ENCODE assay signal across 27 cellular contexts in genomic region chr4:89665662-89666061, GRCh38.
DNase-seq lines count a peak whose midpoint lies in the region; ATAC-seq, FAIRE-seq and TF ChIP-seq lines count a peak whose summit lies in the region.
"Had no signal": no experiment of that assay in that cellular context is flagged by ENCODE, and none has a peak within 500 bp of the region (broad histone marks: within the 10 kb centered on the region; RNA-seq: fewer than 3 reads in every experiment).

No MANE protein-coding gene starts in this region.

- ATAC-seq in GM18868 (IDR thresholded peaks at IDR 0.05; ENCODE audit: unreplicated experiment) (peak; percentile 49), GM21526 (IDR thresholded peaks at IDR 0.05; ENCODE audit: low FRiP score, unreplicated experiment) (no peak)
- ATAC-seq: HCT116 had no signal

- peak overlapping the region; percentile 35 for H2AFZ ChIP-seq in keratinocyte (ENCODE audit: control insufficient read depth, low read length)

- DNase-seq in RWPE1 (ENCODE audit: low spot score) (peak; percentile 25), epithelial cell of esophagus (ENCODE audit: low read depth) (peak; percentile 81), keratinocyte (ENCODE audit: low read depth, low spot score) (no peak), globus pallidus (ENCODE audit: low spot score) (no peak), NCI-H2081 treated with DMSO at 0.1 percent for 48 hours (lab: John Stamatoyannopoulos, UW) (no peak), MV-4-11 (lab: John Stamatoyannopoulos, UW) (no peak)
- DNase-seq: ACHN; BE2C; C1 segment of cervical spinal cord; CD4-positive, CD25-positive, alpha-beta regulatory T cell; CD8-positive, alpha-beta memory T cell; COR-L47; DMS 273 treated with DMSO at 0.1 percent for 48 hours; DMS53; DND-41; EL; GOT3; H7; HFFc6; IMR-90 had no signal

- no peaks in the 10 kb centered on the region for H4K20me1 ChIP-seq in keratinocyte (ENCODE audit: control insufficient read depth, extremely low read depth, insufficient read depth, low read length)

- POLR2A ChIA-PET in RWPE1 (lab: Yijun Ruan, JAX; ENCODE audit: low non-redundant PET): no interaction called here

- H3K9me1 ChIP-seq in keratinocyte (ENCODE audit: control insufficient read depth, extremely low read depth, insufficient read depth, low read length): no peaks in the 10 kb centered on the region

- FAIRE-seq in keratinocyte (lab: Jason Lieb, UNC): peak; percentile 58
- FAIRE-seq: A204.1, G401.6, GM12891, HTR-8/SVneo had no signal

- H3K79me2 ChIP-seq in keratinocyte (ENCODE audit: control insufficient read depth, insufficient read depth, low read length): no peaks in the 10 kb centered on the region

- TF ChIP-seq CTCF in RWPE1 (conservative IDR thresholded peaks at IDR 0.05; ENCODE audit: low read depth) (no peak), epithelial cell of esophagus (IDR thresholded peaks at IDR 0.05; ENCODE audit: insufficient read depth, low read depth, low read length, missing control alignments) (no peak), keratinocyte (optimal IDR thresholded peaks at IDR 0.05 in 1 of 3, IDR thresholded peaks at IDR 0.05 in 1 of 3, conservative IDR thresholded peaks at IDR 0.05 in 1 of 3; ENCODE audit: extremely low read depth in 1 of 3, insufficient read depth in 2 of 3, low read length in 3 of 3) (no peak)

- H3K27me3 ChIP-seq in keratinocyte (ENCODE audit: control insufficient read depth, extremely low read depth, insufficient read depth, low read length): no peaks in the 10 kb centered on the region
- H3K27me3 ChIP-seq: BE2C had no signal

- dilution Hi-C loops in keratinocyte (cut with MboI; ENCODE audit: extremely low pct_ligation_motif_present, low sequenced_read_pairs): no loop called here

- no peak overlapping the region for H3K9ac ChIP-seq in keratinocyte (ENCODE audit: control insufficient read depth, extremely low read depth, insufficient read depth, low read length)

- H3K9me3 ChIP-seq in keratinocyte (ENCODE audit: control insufficient read depth, low read depth, low read length): no peaks in the 10 kb centered on the region
- H3K9me3 ChIP-seq: BE2C had no signal

- peak overlapping the region; percentile 23 for H3K4me2 ChIP-seq in keratinocyte (ENCODE audit: control insufficient read depth, extremely low read depth, insufficient read depth, low read depth, low read length)

- H3K27ac ChIP-seq in RWPE1 (no peak overlapping the region), keratinocyte (ENCODE audit: control insufficient read depth, insufficient read depth, low read length) (peak overlapping the region; percentile 51)

- H3K4me3 ChIP-seq in epithelial cell of esophagus (ENCODE audit: low read length): no peak overlapping the region
- no peak overlapping the region for H3K4me3 ChIP-seq in keratinocyte (ENCODE audit: control insufficient read depth in 2 of 3, extremely low read depth in 1 of 3, insufficient read depth in 2 of 3, low read depth in 1 of 3, low read length in 3 of 3)

- H3K4me1 ChIP-seq in keratinocyte (ENCODE audit: control insufficient read depth, extremely low read depth, insufficient read depth, low read length): peaks cover 57% of the 10 kb centered on the region
- H3K4me1 ChIP-seq: BE2C had no signal

- H3K36me3 ChIP-seq in keratinocyte (ENCODE audit: control insufficient read depth in 2 of 2, extremely low read depth in 1 of 2, insufficient read depth in 2 of 2, low read length in 2 of 2): no peaks in the 10 kb centered on the region
- H3K36me3 ChIP-seq: BE2C had no signal

- CTCF ChIA-PET in RWPE1 (lab: Yijun Ruan, JAX): no interaction called here

Comparison
In these comparisons a context has a peak if more than half of its experiments do, and no peak if none do; other contexts are left out.
1. DNase-seq: peak in RWPE1 (single experiment) and epithelial cell of esophagus (single experiment); none in keratinocyte (single experiment), globus pallidus (single experiment), NCI-H2081 treated with DMSO at 0.1 percent for 48 hours (single experiment) and MV-4-11 (single experiment).